In genomic region chr9:126667190-126668055, GRCh38 we compare ENCODE assay signal across 18 cellular contexts. TPM values are rescaled to one million over a fixed set of nuclear protein-coding genes. Genes with fewer than 3 reads are reported as not detected.
DNase-seq lines count a peak whose midpoint lies in the region; ATAC-seq, FAIRE-seq and TF ChIP-seq lines count a peak whose summit lies in the region.
"Had no signal": no experiment of that assay in that cellular context is flagged by ENCODE, and none has a peak within 500 bp of the region (broad histone marks: within the 10 kb centered on the region; RNA-seq: fewer than 3 reads in every experiment).

No MANE protein-coding gene starts in this region.

- no peak overlapping the region for H3K27ac ChIP-seq in hepatocyte

- H4K20me1 ChIP-seq in hepatocyte (ENCODE audit: insufficient read depth, poor library complexity, severe bottlenecking) = no peaks in the 10 kb centered on the region

- 67% methylated on average over 15 of the region's 15 CpGs for WGBS in hepatocyte (ENCODE audit: low lambda C conversion rate, missing lambda C conversion rate)

- DNase-seq in COLO668 (lab: John Stamatoyannopoulos, UW; ENCODE audit: unreplicated experiment) = peak; percentile 92
- no peak for DNase-seq in HEK293T (ENCODE audit: extremely low spot score)
- DNase-seq in NCI-H345 treated with DMSO at 0.1 percent for 48 hours (lab: John Stamatoyannopoulos, UW; ENCODE audit: unreplicated experiment) = peak; percentile 81
- peak; percentile 36 for DNase-seq in hepatocyte (ENCODE audit: low spot score)
- no peak for DNase-seq in D721Med (ENCODE audit: insufficient read length, low spot score)
- no peak for DNase-seq in retina
- no peak for DNase-seq in SIG-M5 treated with dmso at 0.1 percent for 504 hours (lab: John Stamatoyannopoulos, UW; ENCODE audit: unreplicated experiment)
- DNase-seq: activated CD4-positive, alpha-beta T cell treated with anti-CD3 and anti-CD28 coated beads, Interleukin-2, amount 50 U/mL, for 48 hours; activated naive CD8-positive, alpha-beta T cell treated with anti-CD3 and anti-CD28 coated beads for 36 hours; activated T-cell treated with anti-CD3 and anti-CD28 coated beads, Interleukin-2, amount 50 U/mL, for 48 hours; H9; KG1; naive B cell; posterior cingulate gyrus; stimulated activated CD4-positive, alpha-beta T cell treated with anti-CD3 and anti-CD28 coated beads, Interleukin-4, amount 100 ng/mL, for 1 hour had no signal

- H3K9me2 ChIP-seq in hepatocyte (replicated peaks; ENCODE audit: insufficient read depth) = no peaks in the 10 kb centered on the region

- no peaks in the 10 kb centered on the region for H3K79me2 ChIP-seq in hepatocyte

- H3K9me3 ChIP-seq in hepatocyte (ENCODE audit: low read depth) = no peaks in the 10 kb centered on the region

- peaks cover 26% of the 10 kb centered on the region for H3K27me3 ChIP-seq in hepatocyte

- CTCF ChIA-PET in HEK293T (lab: Yijun Ruan, JAX) = interaction anchor here (0.6 to 1.5 kb wide), 4 partner anchors 12 to 75 kb away, joined by 3 to 5 read pairs (median 3); no protein-coding TSS in a partner anchor

- no peak overlapping the region for H3K4me2 ChIP-seq in hepatocyte

- no peak overlapping the region for H2AFZ ChIP-seq in hepatocyte

- H3K4me1 ChIP-seq in hepatocyte (ENCODE audit: insufficient read depth) = peaks cover 34% of the 10 kb centered on the region

- no peak for ATAC-seq in GM19351 (IDR thresholded peaks at IDR 0.05; ENCODE audit: unreplicated experiment)

- no peak for FAIRE-seq in D721Med (lab: Jason Lieb, UNC)

- H3K4me3 ChIP-seq in hepatocyte = no peak overlapping the region
- H3K4me3 ChIP-seq: lung had no signal

- POLR2A ChIA-PET in HEK293T (lab: Yijun Ruan, JAX) = no interaction called here

- no peaks in the 10 kb centered on the region for H3K36me3 ChIP-seq in hepatocyte (replicated peaks; ENCODE audit: insufficient read depth, low read depth)

- no peak for TF ChIP-seq CTCF in hepatocyte (IDR thresholded peaks at IDR 0.05; ENCODE audit: poor library complexity)
- TF ChIP-seq CTCF in D721Med (IDR thresholded peaks at IDR 0.05; ENCODE audit: insufficient read depth, missing control alignments) = no peak

TF ChIP-seq in HEK293T, 16 proteins besides CTCF, POLR2A, EP300 and RAD21:
- TF ChIP-seq PKNOX1 (IDR thresholded peaks at IDR 0.05) (peak; percentile 91), L3MBTL2 (conservative IDR thresholded peaks at IDR 0.05) (no peak)

RNA-seq across cellular contexts. Expression of gene LMX1B, which starts 53.7 kb away (rescaled TPM):
- total RNA-seq in hepatocyte = 0.24 TPM in 1 of 2 replicates, not detected in the other
- polyA plus RNA-seq in hepatocyte = 0.13 and 0.16 TPM in 2 replicates
- total RNA-seq: activated naive CD8-positive, alpha-beta T cell treated with anti-CD3 and anti-CD28 coated beads for 36 hours; RPMI7951 had no signal

Comparison
In these comparisons a context has a peak if more than half of its experiments do, and no peak if none do; other contexts are left out.
1. DNase-seq: peak in COLO668 (single experiment), NCI-H345 treated with DMSO at 0.1 percent for 48 hours (single experiment) and hepatocyte (single experiment); none in HEK293T (single experiment), D721Med (single experiment), retina (single experiment) and SIG-M5 treated with dmso at 0.1 percent for 504 hours (single experiment).